In genomic region chr7:22445140-22445722, GRCh38 we compare ENCODE assay signal across 10 cellular contexts. TPM values are rescaled to one million over a fixed set of nuclear protein-coding genes. Genes with fewer than 3 reads are reported as not detected.
A peak's percentile ranks its signal among the peaks of the same experiment; 100 is the strongest.
DNase-seq lines count a peak whose midpoint lies in the region; ATAC-seq and TF ChIP-seq lines count a peak whose summit lies in the region.
"Had no signal": no experiment of that assay in that cellular context is flagged by ENCODE, and none has a peak within 500 bp of the region (broad histone marks: within the 10 kb centered on the region; RNA-seq: fewer than 3 reads in every experiment).

No MANE protein-coding gene starts in this region.

- peaks cover 6% of the 10 kb centered on the region for H3K27me3 Mint-ChIP-seq in nephron progenitor cell (ENCODE audit: low read depth, poor library complexity)

- H3K36me3 Mint-ChIP-seq in nephron progenitor cell (ENCODE audit: low read depth), result no peaks in the 10 kb centered on the region
- H3K36me3 Mint-ChIP-seq: CD8-positive, alpha-beta memory T cell had no signal

- peaks cover 48% of the 10 kb centered on the region for H3K4me1 Mint-ChIP-seq in nephron progenitor cell

- ATAC-seq in GM21390 (IDR thresholded peaks at IDR 0.05; ENCODE audit: unreplicated experiment) (peak; percentile 29), GM18517 (IDR thresholded peaks at IDR 0.05; ENCODE audit: unreplicated experiment) (no peak)

- DNase-seq in A172 (ENCODE audit: low spot score) (peak; percentile 89), NCI-H1105 (lab: John Stamatoyannopoulos, UW) (peak; percentile 60), dermis blood vessel endothelial cell (peak; percentile 100), nephron progenitor cell (peak; percentile 60), GF-D8 (lab: John Stamatoyannopoulos, UW) (no peak)
- DNase-seq in activated CD4-positive, alpha-beta T cell treated with anti-CD3 and anti-CD28 coated beads for 48 hours, result no peak

- TF ChIP-seq CTCF in nephron progenitor cell (IDR thresholded peaks at IDR 0.05), result no peak

- no peak overlapping the region for H3K4me3 Mint-ChIP-seq in nephron progenitor cell
- H3K4me3 Mint-ChIP-seq: CD8-positive, alpha-beta memory T cell had no signal

- peak overlapping the region; percentile 37 for H3K27ac Mint-ChIP-seq in nephron progenitor cell
- H3K27ac Mint-ChIP-seq: CD8-positive, alpha-beta memory T cell had no signal

- H3K9me3 Mint-ChIP-seq in nephron progenitor cell, result no peaks in the 10 kb centered on the region
- H3K9me3 Mint-ChIP-seq: CD8-positive, alpha-beta memory T cell had no signal

RNA-seq across cellular contexts. Expression of gene STEAP1B, which starts 54.8 kb away (rescaled TPM):
- total RNA-seq in A172 (2014; rRNA removed; shearing (Covaris generic)), result not detected in 2 replicates
- 24.5 and 33.4 TPM in 2 replicates for total RNA-seq in dermis blood vessel endothelial cell
- total RNA-seq: kidney epithelial cell had no signal

Comparison
In these comparisons a context has a peak if more than half of its experiments do, and no peak if none do; other contexts are left out.
1. DNase-seq: peak in A172 (single experiment), NCI-H1105 (single experiment), dermis blood vessel endothelial cell (single experiment) and nephron progenitor cell (single experiment); none in GF-D8 (single experiment) and activated CD4-positive, alpha-beta T cell treated with anti-CD3 and anti-CD28 coated beads for 48 hours (single experiment).
2. RNA of gene STEAP1B, which starts 54.8 kb away (total RNA-seq): 24.5 to 33.4 TPM in dermis blood vessel endothelial cell; not detected in A172; every median in the first group is over 10 times any median in the second.